14 cellular contexts compared by ENCODE assay signal in genomic region chr4:90078440-90078839, GRCh38. TPM values are rescaled to one million over a fixed set of nuclear protein-coding genes. Genes with fewer than 3 reads are reported as not detected.
DNase-seq lines count a peak whose midpoint lies in the region; ATAC-seq lines count a peak whose summit lies in the region.
"Had no signal": no experiment of that assay in that cellular context is flagged by ENCODE, and none has a peak within 500 bp of the region (broad histone marks: within the 10 kb centered on the region; RNA-seq: fewer than 3 reads in every experiment).

No MANE protein-coding gene starts in this region.

- H3K27ac Mint-ChIP-seq in immature natural killer cell = no peak overlapping the region

- ATAC-seq in GM19043 (IDR thresholded peaks at IDR 0.05; ENCODE audit: low read depth, unreplicated experiment) = peak; percentile 70
- ATAC-seq in HG02870 (IDR thresholded peaks at IDR 0.05; ENCODE audit: unreplicated experiment) = peak; percentile 90
- ATAC-seq: pancreas had no signal

- H3K9me3 Mint-ChIP-seq in immature natural killer cell = peaks cover 0 to 6% (median 0%) of the 10 kb centered on the region in 6 donors

- peak; percentile 28 for DNase-seq in A172 (ENCODE audit: low spot score)
- peak; percentile 29 for DNase-seq in OCI-M1 (lab: John Stamatoyannopoulos, UW)
- no peak for DNase-seq in immature natural killer cell
- no peak for DNase-seq in HuH-7.5 (ENCODE audit: low spot score)
- DNase-seq in NCI-H146 (lab: John Stamatoyannopoulos, UW) = no peak
- no peak for DNase-seq in activated CD4-positive, CD25-positive, alpha-beta regulatory T cell treated with anti-CD3 and anti-CD28 coated beads, Interleukin-2, amount 50 U/mL, for 72 hours
- DNase-seq: activated T-cell treated with anti-CD3 and anti-CD28 coated beads for 4 hours; effector memory CD4-positive, alpha-beta T cell; glutamatergic neuron; NCI-H2171 treated with DMSO at 0.1 percent for 48 hours; pancreas had no signal

- no peaks in the 10 kb centered on the region for H3K36me3 Mint-ChIP-seq in immature natural killer cell

- H3K27me3 Mint-ChIP-seq in immature natural killer cell (ENCODE audit: low read depth in 3 of 3) = peaks cover 0 to 5% (median 0%) of the 10 kb centered on the region in 3 donors

- H3K4me1 Mint-ChIP-seq in immature natural killer cell = no peaks in the 10 kb centered on the region

- H3K4me3 Mint-ChIP-seq in immature natural killer cell = no peak overlapping the region

RNA-seq across cellular contexts. Expression of gene CCSER1, which starts 48.8 kb away (rescaled TPM):
- not detected in 2 replicates for total RNA-seq in A172 (2014; rRNA removed; shearing (Covaris generic))
- under 1 TPM; 0.13 to 0.99 (median 0.90) TPM for polyA plus RNA-seq in immature natural killer cell
- total RNA-seq: RPMI7951 had no signal

Comparison
In these comparisons a context has a peak if more than half of its experiments do, and no peak if none do; other contexts are left out.
1. DNase-seq: peak in A172 (single experiment) and OCI-M1 (single experiment); none in immature natural killer cell (0 of 3), HuH-7.5 (single experiment), NCI-H146 (single experiment) and activated CD4-positive, CD25-positive, alpha-beta regulatory T cell treated with anti-CD3 and anti-CD28 coated beads, Interleukin-2, amount 50 U/mL, for 72 hours (single experiment).